Comparison of ENCODE assay signal across 1 cellular context in the genomic region with DNA sequence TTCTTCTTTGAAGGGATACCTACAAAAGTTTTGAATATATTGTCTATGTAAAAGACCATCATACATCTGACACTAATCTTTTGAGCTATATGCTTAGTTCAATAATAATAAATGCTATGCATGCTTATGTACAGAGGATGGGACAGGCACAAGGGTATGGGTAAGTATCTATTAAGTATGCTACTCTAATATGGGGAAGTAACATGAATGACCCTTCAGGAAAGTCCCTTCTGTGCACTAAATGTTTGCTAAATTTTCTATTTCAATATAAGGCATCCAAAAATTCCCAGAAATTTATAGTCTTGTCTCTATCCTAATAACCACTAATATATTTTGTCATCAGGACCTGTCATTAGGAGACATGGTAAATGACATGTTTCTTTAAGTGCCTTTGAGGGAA.
TF ChIP-seq lines count a peak whose summit lies in the region.

No MANE protein-coding gene starts in this region.

TF ChIP-seq in GM12878, 131 proteins besides CTCF, POLR2A, EP300 and RAD21:
- TF ChIP-seq, protein P1, sequence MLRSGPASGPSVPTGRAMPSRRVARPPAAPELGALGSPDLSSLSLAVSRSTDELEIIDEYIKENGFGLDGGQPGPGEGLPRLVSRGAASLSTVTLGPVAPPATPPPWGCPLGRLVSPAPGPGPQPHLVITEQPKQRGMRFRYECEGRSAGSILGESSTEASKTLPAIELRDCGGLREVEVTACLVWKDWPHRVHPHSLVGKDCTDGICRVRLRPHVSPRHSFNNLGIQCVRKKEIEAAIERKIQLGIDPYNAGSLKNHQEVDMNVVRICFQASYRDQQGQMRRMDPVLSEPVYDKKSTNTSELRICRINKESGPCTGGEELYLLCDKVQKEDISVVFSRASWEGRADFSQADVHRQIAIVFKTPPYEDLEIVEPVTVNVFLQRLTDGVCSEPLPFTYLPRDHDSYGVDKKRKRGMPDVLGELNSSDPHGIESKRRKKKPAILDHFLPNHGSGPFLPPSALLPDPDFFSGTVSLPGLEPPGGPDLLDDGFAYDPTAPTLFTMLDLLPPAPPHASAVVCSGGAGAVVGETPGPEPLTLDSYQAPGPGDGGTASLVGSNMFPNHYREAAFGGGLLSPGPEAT (IDR thresholded peaks at IDR 0.05; ENCODE audit: low read depth): peak; percentile 76
- peak; percentile 46; the same call in 1 of the 2 replicates for TF ChIP-seq RUNX3 (IDR thresholded peaks at IDR 0.05; ENCODE audit: low read length)
- TF ChIP-seq, protein P2, sequence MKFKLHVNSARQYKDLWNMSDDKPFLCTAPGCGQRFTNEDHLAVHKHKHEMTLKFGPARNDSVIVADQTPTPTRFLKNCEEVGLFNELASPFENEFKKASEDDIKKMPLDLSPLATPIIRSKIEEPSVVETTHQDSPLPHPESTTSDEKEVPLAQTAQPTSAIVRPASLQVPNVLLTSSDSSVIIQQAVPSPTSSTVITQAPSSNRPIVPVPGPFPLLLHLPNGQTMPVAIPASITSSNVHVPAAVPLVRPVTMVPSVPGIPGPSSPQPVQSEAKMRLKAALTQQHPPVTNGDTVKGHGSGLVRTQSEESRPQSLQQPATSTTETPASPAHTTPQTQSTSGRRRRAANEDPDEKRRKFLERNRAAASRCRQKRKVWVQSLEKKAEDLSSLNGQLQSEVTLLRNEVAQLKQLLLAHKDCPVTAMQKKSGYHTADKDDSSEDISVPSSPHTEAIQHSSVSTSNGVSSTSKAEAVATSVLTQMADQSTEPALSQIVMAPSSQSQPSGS (IDR thresholded peaks at IDR 0.05; ENCODE audit: low read length): no peak
- TF ChIP-seq SIN3A (IDR thresholded peaks at IDR 0.05; ENCODE audit: low read depth, low read length): no peak
- no peak for TF ChIP-seq ESRRA (IDR thresholded peaks at IDR 0.05; ENCODE audit: low read length)
- peak; percentile 11; the same call in 1 of the 2 replicates for TF ChIP-seq CREB1 (IDR thresholded peaks at IDR 0.05; ENCODE audit: low read depth)
- TF ChIP-seq IKZF2 (IDR thresholded peaks at IDR 0.05): peak in 1 of 2 experiments; percentile 14; a peak in 1 of 4 replicates
